ENCODE assay signal across 8 cellular contexts in the genomic region with DNA sequence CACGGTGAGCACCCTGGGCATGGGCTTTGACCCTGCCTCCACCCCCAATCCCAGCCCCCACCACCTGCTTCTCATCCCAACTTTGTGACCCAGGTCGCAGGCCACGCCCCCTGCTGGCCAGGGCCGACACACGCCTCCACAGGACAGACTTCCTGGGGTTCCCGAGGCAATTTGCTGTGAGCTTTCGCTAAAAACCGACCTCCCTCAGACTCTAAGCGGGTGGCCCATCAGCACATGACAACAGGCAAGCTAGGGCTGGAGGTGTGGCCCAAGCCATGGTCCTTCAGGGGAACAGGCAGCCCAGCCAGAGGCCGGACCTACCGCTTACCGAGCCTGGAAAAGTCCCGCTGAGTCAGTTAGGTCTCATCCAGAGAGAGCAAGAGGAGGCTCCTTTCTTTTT. TPM values are rescaled to one million over a fixed set of nuclear protein-coding genes. Genes with fewer than 3 reads are reported as not detected.
DNase-seq lines count a peak whose midpoint lies in the region; ATAC-seq and TF ChIP-seq lines count a peak whose summit lies in the region.

No MANE protein-coding gene starts in this region.

- no TSS peak for BruUV-seq in HCT116 (replicated peaks; lab: Mats Ljungman, UMichigan)

- no peak overlapping the region for H3K9ac ChIP-seq in HCT116 (ENCODE audit: low read length)

- H3K36me3 ChIP-seq in BJ (ENCODE audit: control insufficient read depth, insufficient read depth, low read length) (no peaks in the 10 kb centered on the region), HCT116 (ENCODE audit: control insufficient read depth in 1 of 2, insufficient read depth in 2 of 2, low read length in 2 of 2) (no peaks in the 10 kb centered on the region), WERI-Rb-1 (no peaks in the 10 kb centered on the region)

- RAD21 ChIA-PET in HCT116 (lab: Charles Lee; ENCODE audit: low non-redundant PET in 1 of 2, low total read pairs in 2 of 2, uncharacterized antibody in 2 of 2, unreplicated experiment in 2 of 2) = interaction anchor here in 1 of 2 experiments (0.7 kb wide), 2 partner anchors 245 to 246 kb away, joined by 3 to 4 read pairs; no protein-coding TSS in a partner anchor

- no peaks in the 10 kb centered on the region for H3K79me2 ChIP-seq in HCT116 (ENCODE audit: insufficient read depth, low read length)

- intact Hi-C loops in HCT116 (cut with micrococcal nuclease) = no loop called here

- TF ChIP-seq RAD21 in HCT116 (IDR thresholded peaks at IDR 0.05; ENCODE audit: low read depth) = peak; percentile 46

- no peak overlapping the region for H3K4me3 ChIP-seq in BJ (ENCODE audit: low read depth, low read length)
- peak overlapping the region; percentile 11 to 29; a peak in 3 of 4 replicates for H3K4me3 ChIP-seq in HCT116 (replicated peaks in 1 of 2; ENCODE audit: low read depth in 1 of 2, low read length in 2 of 2)
- no peak overlapping the region for H3K4me3 ChIP-seq in WERI-Rb-1 (ENCODE audit: low read depth, low read length)
- H3K4me3 ChIP-seq in fibroblast of villous mesenchyme (ENCODE audit: low read depth, low read length) = no peak overlapping the region

- H3K9me3 ChIP-seq in HCT116 (ENCODE audit: control insufficient read depth in 1 of 2, insufficient read depth in 1 of 2, low read depth in 1 of 2, low read length in 2 of 2) (no peaks in the 10 kb centered on the region), WERI-Rb-1 (ENCODE audit: severe bottlenecking) (no peaks in the 10 kb centered on the region)

- POLR2A ChIA-PET in BJ (lab: Charles Lee) = no interaction called here
- POLR2A ChIA-PET in HCT116 (lab: Charles Lee) = interaction anchor here (0.7 kb wide), 1 partner anchor 887 kb away, joined by 3 read pairs; no protein-coding TSS in a partner anchor

- H4K20me1 ChIP-seq in HCT116 (ENCODE audit: insufficient read depth) = no peaks in the 10 kb centered on the region

- H3K27ac ChIP-seq in HCT116 (ENCODE audit: low read depth, low read length) (no peak overlapping the region), WERI-Rb-1 (no peak overlapping the region), caudate nucleus (ENCODE audit: low read depth, low read length) (no peak overlapping the region)

- TF ChIP-seq CTCF in BJ (IDR thresholded peaks at IDR 0.05; ENCODE audit: insufficient read depth, low read depth, low read length) (peak; percentile 60), HCT116 (IDR thresholded peaks at IDR 0.05 in 2 of 3, conservative IDR thresholded peaks at IDR 0.05 in 1 of 3; ENCODE audit: borderline replicate concordance in 1 of 3, insufficient read depth in 1 of 3, low read depth in 2 of 3, low read length in 2 of 3) (peak; percentile 47 to 86 (median 82); a peak in 5 of 6 replicates), WERI-Rb-1 (IDR thresholded peaks at IDR 0.05; ENCODE audit: low read depth, low read length) (peak; percentile 73), fibroblast of villous mesenchyme (IDR thresholded peaks at IDR 0.05; ENCODE audit: insufficient read depth, low read depth, low read length) (peak; percentile 48)

- no peak for TF ChIP-seq POLR2A in HCT116 (IDR thresholded peaks at IDR 0.05; ENCODE audit: borderline replicate concordance, extremely low read depth, insufficient read depth, insufficient read length)

- H3K4me1 ChIP-seq in HCT116 (ENCODE audit: control insufficient read depth in 1 of 2, insufficient read depth in 2 of 2, low read length in 2 of 2) = peaks cover 0 to 9% of the 10 kb centered on the region in 2 experiments; a peak in 2 of 4 replicates

- DNase-seq in BJ (ENCODE audit: low read depth) = no peak
- peak; percentile 43 for DNase-seq in HCT116 (ENCODE audit: low read depth, low spot score)
- DNase-seq in WERI-Rb-1 = peak; percentile 56
- DNase-seq in fibroblast of villous mesenchyme (ENCODE audit: low read depth) = no peak
- DNase-seq in stimulated activated CD4-positive, alpha-beta T cell treated with anti-CD3 and anti-CD28 coated beads, TNF-alpha, amount 100 ng/mL, for 48 hours (ENCODE audit: low read depth in 3 of 3) = peak in 2 of 3 donors; percentile 19
- DNase-seq in C1 segment of cervical spinal cord (lab: John Stamatoyannopoulos, UW) = no peak
- no peak for DNase-seq in caudate nucleus (lab: John Stamatoyannopoulos, UW)

- H3K4me2 ChIP-seq in HCT116 (ENCODE audit: low read length) = peak overlapping the region; percentile 72

- CTCF ChIA-PET in BJ (lab: Yijun Ruan, JAX) = interaction anchor here (0.6 to 1.1 kb wide), 2 partner anchors 27 to 42 kb away, joined by 3 read pairs; no protein-coding TSS in a partner anchor
- CTCF ChIA-PET in HCT116 (lab: Charles Lee) = interaction anchor here (0.7 to 1.3 kb wide), 2 partner anchors 8 to 245 kb away, joined by 4 read pairs; no protein-coding TSS in a partner anchor

- peak overlapping the region; percentile 95 for H2AFZ ChIP-seq in HCT116 (ENCODE audit: low read depth, low read length, poor library complexity, severe bottlenecking)

- no peaks in the 10 kb centered on the region for H3K9me2 ChIP-seq in HCT116 (ENCODE audit: insufficient read depth)

- peaks cover 5% of the 10 kb centered on the region for H3K27me3 ChIP-seq in BJ (ENCODE audit: control insufficient read depth, insufficient read depth, low read length)
- H3K27me3 ChIP-seq in HCT116 (ENCODE audit: insufficient read depth, low read length) = 0 out of 2 replicates have a peak, but pooled peaks cover 3% of the 10 kb centered on the region
- no peaks in the 10 kb centered on the region for H3K27me3 ChIP-seq in WERI-Rb-1 (ENCODE audit: insufficient read depth, low read depth, severe bottlenecking)

- ATAC-seq in HCT116 = peak; percentile 96
- ATAC-seq in HG02973 (IDR thresholded peaks at IDR 0.05; ENCODE audit: unreplicated experiment) = no peak

TF ChIP-seq in HCT116, 20 proteins besides CTCF, POLR2A, EP300 and RAD21:
- TF ChIP-seq SIN3A (IDR thresholded peaks at IDR 0.05; ENCODE audit: low read depth) (no peak), CBX3 (IDR thresholded peaks at IDR 0.05; ENCODE audit: low read depth) (peak; percentile 26; the same call in 1 of the 2 replicates)

RNA-seq across cellular contexts. Expression of a gene that starts 31.9 kb away (rescaled TPM):
- not detected in 2 replicates for polyA plus RNA-seq in BJ (2011; rRNA removed)
- not detected in 2 replicates for polyA minus RNA-seq in BJ (2011; rRNA and poly(A)+ RNA removed)
- total RNA-seq in HCT116 (2021; ENCODE audit: unreplicated experiment) (not detected), fibroblast of villous mesenchyme (not detected in 2 replicates)
- not detected in 2 replicates for polyA plus RNA-seq in HCT116 (2012)

Comparison
In these comparisons a context has a peak if more than half of its experiments do, and no peak if none do; other contexts are left out.
1. DNase-seq: peak in HCT116 (single experiment), WERI-Rb-1 (single experiment) and stimulated activated CD4-positive, alpha-beta T cell treated with anti-CD3 and anti-CD28 coated beads, TNF-alpha, amount 100 ng/mL, for 48 hours (2 of 3); none in BJ (single experiment), fibroblast of villous mesenchyme (single experiment), C1 segment of cervical spinal cord (0 of 14) and caudate nucleus (0 of 61).
2. H3K4me3 ChIP-seq: peak in HCT116 (2 of 2); none in BJ (single experiment), WERI-Rb-1 (single experiment) and fibroblast of villous mesenchyme (single experiment).
3. Peak in every context shown above with its lines, with median percentiles within 50 percentile points of each other: CTCF ChIP-seq.